8 cellular contexts compared by ENCODE assay signal in the genomic region with DNA sequence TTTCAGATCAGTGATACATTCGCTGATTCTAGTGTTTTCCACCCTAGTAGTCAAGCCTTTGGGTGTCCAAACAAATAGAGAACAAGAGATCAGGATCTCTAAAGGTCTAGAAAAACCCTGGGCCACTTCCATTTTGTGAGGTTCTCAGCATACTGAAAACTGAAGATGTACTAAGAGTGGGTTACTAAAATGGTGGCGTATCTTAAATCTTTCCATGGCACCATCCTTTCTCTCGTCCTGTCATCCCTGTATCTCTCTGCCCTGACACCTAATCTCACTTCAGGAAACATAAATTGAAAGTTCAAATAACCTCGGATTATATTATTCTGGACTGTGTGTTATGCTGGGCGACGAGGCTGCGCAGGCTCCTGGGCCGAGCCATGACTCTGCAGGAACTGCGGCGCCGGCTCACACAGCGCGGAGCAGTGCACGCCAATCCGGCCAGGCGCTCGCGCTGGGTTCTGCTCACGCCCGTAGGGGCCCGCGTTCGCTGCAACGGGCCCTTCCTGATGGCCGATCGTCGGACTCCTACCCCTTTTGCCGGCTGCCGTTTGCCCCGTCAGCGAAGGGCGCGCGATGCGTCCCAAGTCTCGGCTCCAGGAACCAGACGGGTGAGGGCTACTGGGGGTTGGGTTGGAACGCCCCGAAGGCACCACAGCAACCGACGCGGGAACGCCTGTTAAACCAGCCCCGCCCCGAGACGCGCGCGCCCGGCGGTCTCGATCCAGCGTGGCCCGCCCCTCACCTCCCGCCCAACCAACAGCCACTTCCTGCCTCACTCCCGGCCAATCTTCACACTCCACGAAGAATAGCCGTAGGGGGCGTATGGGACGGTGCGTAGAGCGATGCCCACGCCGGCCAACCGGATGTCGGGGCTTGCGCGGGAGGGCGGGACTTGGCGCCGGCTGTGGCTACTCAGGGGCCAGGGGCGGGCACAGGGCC. TPM values are rescaled to one million over a fixed set of nuclear protein-coding genes. Genes with fewer than 3 reads are reported as not detected.
A peak's percentile ranks its signal among the peaks of the same experiment; 100 is the strongest.
DNase-seq lines count a peak whose midpoint lies in the region; ATAC-seq and TF ChIP-seq lines count a peak whose summit lies in the region.

No MANE protein-coding gene starts in this region.

- intact Hi-C loops in natural killer cell (cut with micrococcal nuclease): loop anchor here (1.0 to 2.0 kb wide), 4 partner anchors 20 to 97 kb away; partner anchors contain the start of genes HNRNPH1 and MAML1

- TF ChIP-seq CTCF in natural killer cell (IDR thresholded peaks at IDR 0.05): no peak

- DNase-seq in EH (ENCODE audit: low read depth) (peak; percentile 100), GOT3 (lab: John Stamatoyannopoulos, UW) (peak; percentile 98), LHCN-M2 (ENCODE audit: low read depth) (peak; percentile 99), RPMI7951 (ENCODE audit: low read depth) (peak; percentile 99), fibroblast of peridontal ligament (ENCODE audit: extremely low read depth) (peak; percentile 98), natural killer cell (peak; percentile 99)
- DNase-seq in stimulated activated naive CD4-positive, alpha-beta T cell (lab: John Stamatoyannopoulos, UW): peak; percentile 96 to 99 (median 98)

- H3K27ac Mint-ChIP-seq in activated T-helper 17 cell treated with anti-CD3 and anti-CD28 coated beads, Interleukin-2, amount 50 U/mL, for 72 hours: peak overlapping the region; percentile 99
- H3K27ac Mint-ChIP-seq in natural killer cell: peak overlapping the region; percentile 94 to 99

- peaks cover 50% of the 10 kb centered on the region for H3K36me3 Mint-ChIP-seq in activated T-helper 17 cell treated with anti-CD3 and anti-CD28 coated beads, Interleukin-2, amount 50 U/mL, for 72 hours (ENCODE audit: low read depth)
- H3K36me3 Mint-ChIP-seq in natural killer cell: no peaks in the 10 kb centered on the region

- H3K27me3 Mint-ChIP-seq in activated T-helper 17 cell treated with anti-CD3 and anti-CD28 coated beads, Interleukin-2, amount 50 U/mL, for 72 hours: no peaks in the 10 kb centered on the region
- H3K27me3 Mint-ChIP-seq in natural killer cell (ENCODE audit: low read depth in 2 of 2): no peaks in the 10 kb centered on the region

- no peaks in the 10 kb centered on the region for H3K9me3 Mint-ChIP-seq in activated T-helper 17 cell treated with anti-CD3 and anti-CD28 coated beads, Interleukin-2, amount 50 U/mL, for 72 hours
- no peaks in the 10 kb centered on the region for H3K9me3 Mint-ChIP-seq in natural killer cell

- peak overlapping the region; percentile 95 for H3K4me3 Mint-ChIP-seq in activated T-helper 17 cell treated with anti-CD3 and anti-CD28 coated beads, Interleukin-2, amount 50 U/mL, for 72 hours
- peak overlapping the region; percentile 97 for H3K4me3 Mint-ChIP-seq in natural killer cell

- H3K4me1 Mint-ChIP-seq in activated T-helper 17 cell treated with anti-CD3 and anti-CD28 coated beads, Interleukin-2, amount 50 U/mL, for 72 hours: peaks cover 21% of the 10 kb centered on the region
- H3K4me1 Mint-ChIP-seq in natural killer cell: peaks cover 45 to 50% of the 10 kb centered on the region in 2 donors

- peak; percentile 90 for ATAC-seq in activated T-helper 17 cell treated with anti-CD3 and anti-CD28 coated beads, Interleukin-2, amount 50 U/mL, for 72 hours (replicated peaks)
- peak; percentile 83 to 95 (median 88) for ATAC-seq in natural killer cell

RNA-seq across cellular contexts. Expression of gene CANX, which starts 0.5 kb away (rescaled TPM):
- total RNA-seq in LHCN-M2 (2014; rRNA removed) (440 and 478 TPM in 2 replicates), natural killer cell (100 to 1,000 TPM; 233 to 291 (median 260) TPM)
- polyA plus RNA-seq in LHCN-M2 (2012): 425 TPM
- 383 and 428 TPM in 2 replicates for total RNA-seq in RPMI7951 (2014; rRNA removed; shearing (Covaris generic))
- 100 to 1,000 TPM; 605 to 614 TPM for total RNA-seq in activated T-helper 17 cell treated with anti-CD3 and anti-CD28 coated beads, Interleukin-2, amount 50 U/mL, for 72 hours

RNA-seq across cellular contexts. Expression of gene CBY3, which starts 17.4 kb away (rescaled TPM):
- total RNA-seq in LHCN-M2 (2014; rRNA removed) (not detected in 2 replicates), natural killer cell (not detected)
- polyA plus RNA-seq in LHCN-M2 (2012): 0.21 TPM
- not detected in 2 replicates for total RNA-seq in RPMI7951 (2014; rRNA removed; shearing (Covaris generic))
- not detected for total RNA-seq in activated T-helper 17 cell treated with anti-CD3 and anti-CD28 coated beads, Interleukin-2, amount 50 U/mL, for 72 hours

RNA-seq across cellular contexts. Expression of gene MAML1, which starts 34.4 kb away (rescaled TPM):
- total RNA-seq in LHCN-M2 (2014; rRNA removed) (10.0 and 11.7 TPM in 2 replicates), natural killer cell (10 to 100 TPM; 28.8 to 45.4 (median 37.6) TPM)
- 8.2 TPM for polyA plus RNA-seq in LHCN-M2 (2012)
- total RNA-seq in RPMI7951 (2014; rRNA removed; shearing (Covaris generic)): 5.0 and 5.2 TPM in 2 replicates
- 10 to 100 TPM; 26.7 to 42.4 TPM for total RNA-seq in activated T-helper 17 cell treated with anti-CD3 and anti-CD28 coated beads, Interleukin-2, amount 50 U/mL, for 72 hours

Comparison
In these comparisons a context has a peak if more than half of its experiments do, and no peak if none do; other contexts are left out.
1. Peak in every context shown above with its lines: DNase-seq and ATAC-seq.